29 cellular contexts compared by ENCODE assay signal in genomic region chr12:65664715-65665250, GRCh38.
"Had no signal": no experiment of that assay in that cellular context is flagged by ENCODE, and none has a peak within 500 bp of the region (broad histone marks: within the 10 kb centered on the region; RNA-seq: fewer than 3 reads in every experiment).

No MANE protein-coding gene starts in this region.

- H3K9ac ChIP-seq: KMS-11, SK-N-SH had no signal

- DNase-seq: activated CD4-positive, alpha-beta memory T cell treated with anti-CD3 and anti-CD28 coated beads for 36 hours; activated CD4-positive, alpha-beta T cell treated with anti-CD3 and anti-CD28 coated beads, Interleukin-2, amount 50 U/mL, for 1 hour; activated gamma-delta T cell treated with Interleukin-2 at 50 U/mL for 16 hours; activated naive CD4-positive, alpha-beta T cell treated with anti-CD3 and anti-CD28 coated beads, Interleukin-2, amount 10 ng/mL, durations not matched to agents 7 days and 5 days; activated T-cell treated with anti-CD3 and anti-CD28 coated beads, Interleukin-2, amount 50 U/mL, for 1 hour; amygdala; NCI-H1092 treated with DMSO at 0.1 percent for 48 hours; NCI-H1417; NCI-H1694; NCI-H1930; NCI-H2081 treated with DMSO at 0.1 percent for 48 hours; NCI-H226; NCI-H446 treated with DMSO at 0.1 percent for 48 hours; NCI-H524; NCI-H69; Peyer's patch; RPMI8226; SHP77 treated with DMSO at 0.1 percent for 48 hours; SK-N-SH had no signal

- H3K4me3 ChIP-seq: ascending aorta, cardiac muscle cell, Peyer's patch, SJSA1 had no signal

- H3K9me3 ChIP-seq: ascending aorta, Peyer's patch, SJSA1, SK-N-SH had no signal

- H3K4me1 ChIP-seq: ascending aorta, Peyer's patch had no signal

- H3K36me3 ChIP-seq: ascending aorta, cardiac muscle cell, Peyer's patch, SJSA1 had no signal

- H3K4me1 Mint-ChIP-seq: activated naive CD4-positive, alpha-beta T cell treated with anti-CD3 and anti-CD28 coated beads, Interleukin-2, amount 10 ng/mL, durations not matched to agents 7 days and 5 days; central memory CD8-positive, alpha-beta T cell had no signal

- H3K9me2 ChIP-seq: SK-N-SH had no signal

- H3K4me2 ChIP-seq: KMS-11, SK-N-SH had no signal

- H3K4me3 Mint-ChIP-seq: activated CD4-positive, alpha-beta memory T cell treated with anti-CD3 and anti-CD28 coated beads for 36 hours; activated naive CD4-positive, alpha-beta T cell treated with anti-CD3 and anti-CD28 coated beads, Interleukin-2, amount 10 ng/mL, durations not matched to agents 7 days and 5 days; activated naive CD8-positive, alpha-beta T cell; activated T-helper 1 cell treated with anti-CD3 and anti-CD28 coated beads, Interleukin-12 subunit alpha, Interleukin-12 subunit beta, Interleukin-2, Interleukin-4 antibody, amounts not matched to agents 30 ng/mL and 10 ng/mL and 1 ng/mL, durations not matched to agents 14 hours and 24 hours and 36 hours; central memory CD8-positive, alpha-beta T cell; T-helper 1 cell treated with Interleukin-12 subunit alpha and Interleukin-12 subunit beta and Interleukin-4 antibody, amounts not matched to agents 30 μg/mL and 1 μg/mL, for 36 hours; T-helper 2 cell treated with Interferon-gamma antibody and Interleukin-4, amounts not matched to agents 5 μg/mL and 100 μg/mL, for 36 hours had no signal

- H3K27ac ChIP-seq: ascending aorta, cardiac muscle cell, KMS-11, Peyer's patch had no signal

- H3K36me3 Mint-ChIP-seq: activated CD4-positive, alpha-beta memory T cell treated with anti-CD3 and anti-CD28 coated beads for 36 hours; activated naive CD4-positive, alpha-beta T cell treated with anti-CD3 and anti-CD28 coated beads, Interleukin-2, amount 10 ng/mL, durations not matched to agents 7 days and 5 days; activated naive CD8-positive, alpha-beta T cell had no signal

- H3K9me3 Mint-ChIP-seq: activated CD4-positive, alpha-beta memory T cell treated with anti-CD3 and anti-CD28 coated beads for 36 hours; activated naive CD4-positive, alpha-beta T cell treated with anti-CD3 and anti-CD28 coated beads, Interleukin-2, amount 10 ng/mL, durations not matched to agents 7 days and 5 days; T-helper 2 cell treated with Interferon-gamma antibody and Interleukin-4, amounts not matched to agents 5 μg/mL and 100 μg/mL, for 36 hours had no signal

- FAIRE-seq: TTC549 had no signal

- H3K27me3 Mint-ChIP-seq: activated naive CD4-positive, alpha-beta T cell treated with anti-CD3 and anti-CD28 coated beads, Interleukin-2, amount 10 ng/mL, durations not matched to agents 7 days and 5 days had no signal

- H3K27me3 ChIP-seq: ascending aorta, cardiac muscle cell, Peyer's patch, SJSA1 had no signal
